ENCODE assay signal across 1 cellular context in the genomic region with DNA sequence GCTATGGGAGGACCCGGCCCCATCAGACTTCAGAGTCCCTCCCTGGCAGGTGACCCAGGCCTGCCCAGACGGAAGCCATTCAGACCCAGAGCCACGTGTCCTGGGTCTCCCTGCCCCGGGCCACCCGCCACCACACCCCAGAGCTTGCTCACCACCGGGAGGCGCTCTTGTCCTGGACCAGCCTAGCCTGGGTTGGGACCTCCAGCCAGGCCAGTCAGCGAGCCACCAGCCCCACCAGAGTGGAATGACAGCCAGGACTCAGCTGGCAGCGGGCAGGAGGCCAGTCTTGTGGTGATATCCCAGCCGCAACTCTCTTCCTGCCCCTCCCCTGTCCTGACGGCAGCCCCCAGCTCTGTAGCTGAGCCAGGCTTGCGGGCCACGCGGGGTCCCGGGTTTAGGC.
TF ChIP-seq lines count a peak whose summit lies in the region.

No MANE protein-coding gene starts in this region.

TF ChIP-seq in K562, 482 proteins besides CTCF, POLR2A, EP300 and RAD21 (continues in another document):
- TF ChIP-seq, protein P1, sequence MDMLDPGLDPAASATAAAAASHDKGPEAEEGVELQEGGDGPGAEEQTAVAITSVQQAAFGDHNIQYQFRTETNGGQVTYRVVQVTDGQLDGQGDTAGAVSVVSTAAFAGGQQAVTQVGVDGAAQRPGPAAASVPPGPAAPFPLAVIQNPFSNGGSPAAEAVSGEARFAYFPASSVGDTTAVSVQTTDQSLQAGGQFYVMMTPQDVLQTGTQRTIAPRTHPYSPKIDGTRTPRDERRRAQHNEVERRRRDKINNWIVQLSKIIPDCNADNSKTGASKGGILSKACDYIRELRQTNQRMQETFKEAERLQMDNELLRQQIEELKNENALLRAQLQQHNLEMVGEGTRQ (CRISPR knock-in tag; IDR thresholded peaks at IDR 0.05): no peak
- TF ChIP-seq PHF8 (IDR thresholded peaks at IDR 0.05; ENCODE audit: borderline replicate concordance, low read length) (no peak), STAT5A (IDR thresholded peaks at IDR 0.05; ENCODE audit: borderline replicate concordance, low read length) (no peak), THRAP3 (IDR thresholded peaks at IDR 0.05; ENCODE audit: borderline replicate concordance) (no peak), SIN3A (IDR thresholded peaks at IDR 0.05; ENCODE audit: borderline replicate concordance in 2 of 2, control insufficient read depth in 1 of 2, low read depth in 2 of 2, low read length in 2 of 2) (no peak), CHD1 (IDR thresholded peaks at IDR 0.05; ENCODE audit: low read length) (no peak), SMAD4 (CRISPR knock-in tag; conservative IDR thresholded peaks at IDR 0.05) (no peak), ETS2 (tag; IDR thresholded peaks at IDR 0.05; ENCODE audit: borderline replicate concordance, poor library complexity, severe bottlenecking) (no peak), CBFA2T3 (IDR thresholded peaks at IDR 0.05) (no peak), PURB (CRISPR knock-in tag; IDR thresholded peaks at IDR 0.05; ENCODE audit: low read depth) (no peak), L3MBTL2 (IDR thresholded peaks at IDR 0.05) (peak; percentile 48), ARID1B (IDR thresholded peaks at IDR 0.05) (no peak), GABPB2 (CRISPR knock-in tag; conservative IDR thresholded peaks at IDR 0.05) (no peak), ZNF347 (CRISPR knock-in tag; IDR thresholded peaks at IDR 0.05; ENCODE audit: low read depth) (no peak), RBM17 (IDR thresholded peaks at IDR 0.05; ENCODE audit: borderline replicate concordance, low read depth, low read length) (no peak), KLF16 (IDR thresholded peaks at IDR 0.05) (no peak), ZFPM2 (CRISPR knock-in tag; IDR thresholded peaks at IDR 0.05) (no peak), MYC (IDR thresholded peaks at IDR 0.05; ENCODE audit: low read depth, low read length) (peak; percentile 74), MYC (CRISPR knock-in tag; IDR thresholded peaks at IDR 0.05; ENCODE audit: borderline replicate concordance, low read depth) (no peak), ZNF124 (CRISPR knock-in tag; IDR thresholded peaks at IDR 0.05) (no peak), LARP7 (IDR thresholded peaks at IDR 0.05) (no peak), ZNF830 (CRISPR knock-in tag; IDR thresholded peaks at IDR 0.05) (no peak), TRIM24 (IDR thresholded peaks at IDR 0.05) (no peak), ZFX (CRISPR knock-in tag; IDR thresholded peaks at IDR 0.05) (no peak), NFE2L1 (tag; IDR thresholded peaks at IDR 0.05; ENCODE audit: borderline replicate concordance, low read depth) (no peak), SRF (CRISPR knock-in tag; IDR thresholded peaks at IDR 0.05) (no peak), MTF1 (CRISPR knock-in tag; IDR thresholded peaks at IDR 0.05; ENCODE audit: borderline replicate concordance) (no peak), ZKSCAN1 (IDR thresholded peaks at IDR 0.05; ENCODE audit: low read depth, low read length) (no peak), EGR1 (conservative IDR thresholded peaks at IDR 0.05) (no peak), ILF3 (IDR thresholded peaks at IDR 0.05; ENCODE audit: borderline replicate concordance) (no peak), WHSC1 (IDR thresholded peaks at IDR 0.05; ENCODE audit: low read length) (no peak), MTA3 (IDR thresholded peaks at IDR 0.05; ENCODE audit: borderline replicate concordance) (no peak), ZBTB7A (IDR thresholded peaks at IDR 0.05; ENCODE audit: borderline replicate concordance, control insufficient read depth, low read depth, low read length) (peak; percentile 56; the same call in 1 of the 2 replicates), MEIS2 (IDR thresholded peaks at IDR 0.05; ENCODE audit: partially characterized antibody) (no peak), TBP (optimal IDR thresholded peaks at IDR 0.05; ENCODE audit: low read depth, low read length) (no peak), CBX2 (IDR thresholded peaks at IDR 0.05; ENCODE audit: insufficient read depth, low read length, poor library complexity, severe bottlenecking) (no peak), ZFP36 (IDR thresholded peaks at IDR 0.05; ENCODE audit: low read depth, low read length, partially characterized antibody) (no peak), NR3C1 (CRISPR knock-in tag; IDR thresholded peaks at IDR 0.05) (no peak), TCFL5 (CRISPR knock-in tag; conservative IDR thresholded peaks at IDR 0.05) (no peak), NELFE (IDR thresholded peaks at IDR 0.05; ENCODE audit: insufficient read depth, insufficient read length) (no peak), ZNF561 (CRISPR knock-in tag; conservative IDR thresholded peaks at IDR 0.05) (no peak)
- TF ChIP-seq, protein P2, sequence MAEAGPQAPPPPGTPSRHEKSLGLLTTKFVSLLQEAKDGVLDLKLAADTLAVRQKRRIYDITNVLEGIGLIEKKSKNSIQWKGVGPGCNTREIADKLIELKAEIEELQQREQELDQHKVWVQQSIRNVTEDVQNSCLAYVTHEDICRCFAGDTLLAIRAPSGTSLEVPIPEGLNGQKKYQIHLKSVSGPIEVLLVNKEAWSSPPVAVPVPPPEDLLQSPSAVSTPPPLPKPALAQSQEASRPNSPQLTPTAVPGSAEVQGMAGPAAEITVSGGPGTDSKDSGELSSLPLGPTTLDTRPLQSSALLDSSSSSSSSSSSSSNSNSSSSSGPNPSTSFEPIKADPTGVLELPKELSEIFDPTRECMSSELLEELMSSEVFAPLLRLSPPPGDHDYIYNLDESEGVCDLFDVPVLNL (CRISPR knock-in tag; IDR thresholded peaks at IDR 0.05; ENCODE audit: low read depth): no peak
- TF ChIP-seq, protein P3, sequence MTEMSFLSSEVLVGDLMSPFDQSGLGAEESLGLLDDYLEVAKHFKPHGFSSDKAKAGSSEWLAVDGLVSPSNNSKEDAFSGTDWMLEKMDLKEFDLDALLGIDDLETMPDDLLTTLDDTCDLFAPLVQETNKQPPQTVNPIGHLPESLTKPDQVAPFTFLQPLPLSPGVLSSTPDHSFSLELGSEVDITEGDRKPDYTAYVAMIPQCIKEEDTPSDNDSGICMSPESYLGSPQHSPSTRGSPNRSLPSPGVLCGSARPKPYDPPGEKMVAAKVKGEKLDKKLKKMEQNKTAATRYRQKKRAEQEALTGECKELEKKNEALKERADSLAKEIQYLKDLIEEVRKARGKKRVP (CRISPR knock-in tag; IDR thresholded peaks at IDR 0.05): no peak
- TF ChIP-seq, protein P4, sequence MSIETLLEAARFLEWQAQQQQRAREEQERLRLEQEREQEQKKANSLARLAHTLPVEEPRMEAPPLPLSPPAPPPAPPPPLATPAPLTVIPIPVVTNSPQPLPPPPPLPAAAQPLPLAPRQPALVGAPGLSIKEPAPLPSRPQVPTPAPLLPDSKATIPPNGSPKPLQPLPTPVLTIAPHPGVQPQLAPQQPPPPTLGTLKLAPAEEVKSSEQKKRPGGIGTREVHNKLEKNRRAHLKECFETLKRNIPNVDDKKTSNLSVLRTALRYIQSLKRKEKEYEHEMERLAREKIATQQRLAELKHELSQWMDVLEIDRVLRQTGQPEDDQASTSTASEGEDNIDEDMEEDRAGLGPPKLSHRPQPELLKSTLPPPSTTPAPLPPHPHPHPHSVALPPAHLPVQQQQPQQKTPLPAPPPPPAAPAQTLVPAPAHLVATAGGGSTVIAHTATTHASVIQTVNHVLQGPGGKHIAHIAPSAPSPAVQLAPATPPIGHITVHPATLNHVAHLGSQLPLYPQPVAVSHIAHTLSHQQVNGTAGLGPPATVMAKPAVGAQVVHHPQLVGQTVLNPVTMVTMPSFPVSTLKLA (conservative IDR thresholded peaks at IDR 0.05): peak in 1 of 2 experiments; percentile 50; a peak in 1 of 4 replicates
- TF ChIP-seq, protein P5, sequence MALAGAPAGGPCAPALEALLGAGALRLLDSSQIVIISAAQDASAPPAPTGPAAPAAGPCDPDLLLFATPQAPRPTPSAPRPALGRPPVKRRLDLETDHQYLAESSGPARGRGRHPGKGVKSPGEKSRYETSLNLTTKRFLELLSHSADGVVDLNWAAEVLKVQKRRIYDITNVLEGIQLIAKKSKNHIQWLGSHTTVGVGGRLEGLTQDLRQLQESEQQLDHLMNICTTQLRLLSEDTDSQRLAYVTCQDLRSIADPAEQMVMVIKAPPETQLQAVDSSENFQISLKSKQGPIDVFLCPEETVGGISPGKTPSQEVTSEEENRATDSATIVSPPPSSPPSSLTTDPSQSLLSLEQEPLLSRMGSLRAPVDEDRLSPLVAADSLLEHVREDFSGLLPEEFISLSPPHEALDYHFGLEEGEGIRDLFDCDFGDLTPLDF (CRISPR knock-in tag; IDR thresholded peaks at IDR 0.05): no peak
- TF ChIP-seq, protein P6, sequence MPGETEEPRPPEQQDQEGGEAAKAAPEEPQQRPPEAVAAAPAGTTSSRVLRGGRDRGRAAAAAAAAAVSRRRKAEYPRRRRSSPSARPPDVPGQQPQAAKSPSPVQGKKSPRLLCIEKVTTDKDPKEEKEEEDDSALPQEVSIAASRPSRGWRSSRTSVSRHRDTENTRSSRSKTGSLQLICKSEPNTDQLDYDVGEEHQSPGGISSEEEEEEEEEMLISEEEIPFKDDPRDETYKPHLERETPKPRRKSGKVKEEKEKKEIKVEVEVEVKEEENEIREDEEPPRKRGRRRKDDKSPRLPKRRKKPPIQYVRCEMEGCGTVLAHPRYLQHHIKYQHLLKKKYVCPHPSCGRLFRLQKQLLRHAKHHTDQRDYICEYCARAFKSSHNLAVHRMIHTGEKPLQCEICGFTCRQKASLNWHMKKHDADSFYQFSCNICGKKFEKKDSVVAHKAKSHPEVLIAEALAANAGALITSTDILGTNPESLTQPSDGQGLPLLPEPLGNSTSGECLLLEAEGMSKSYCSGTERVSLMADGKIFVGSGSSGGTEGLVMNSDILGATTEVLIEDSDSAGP (CRISPR knock-in tag; IDR thresholded peaks at IDR 0.05): no peak
- TF ChIP-seq, protein P7, sequence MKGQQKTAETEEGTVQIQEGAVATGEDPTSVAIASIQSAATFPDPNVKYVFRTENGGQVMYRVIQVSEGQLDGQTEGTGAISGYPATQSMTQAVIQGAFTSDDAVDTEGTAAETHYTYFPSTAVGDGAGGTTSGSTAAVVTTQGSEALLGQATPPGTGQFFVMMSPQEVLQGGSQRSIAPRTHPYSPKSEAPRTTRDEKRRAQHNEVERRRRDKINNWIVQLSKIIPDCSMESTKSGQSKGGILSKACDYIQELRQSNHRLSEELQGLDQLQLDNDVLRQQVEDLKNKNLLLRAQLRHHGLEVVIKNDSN (CRISPR knock-in tag; IDR thresholded peaks at IDR 0.05): peak; percentile 57; the same call in 1 of the 2 replicates
- TF ChIP-seq, protein P8, sequence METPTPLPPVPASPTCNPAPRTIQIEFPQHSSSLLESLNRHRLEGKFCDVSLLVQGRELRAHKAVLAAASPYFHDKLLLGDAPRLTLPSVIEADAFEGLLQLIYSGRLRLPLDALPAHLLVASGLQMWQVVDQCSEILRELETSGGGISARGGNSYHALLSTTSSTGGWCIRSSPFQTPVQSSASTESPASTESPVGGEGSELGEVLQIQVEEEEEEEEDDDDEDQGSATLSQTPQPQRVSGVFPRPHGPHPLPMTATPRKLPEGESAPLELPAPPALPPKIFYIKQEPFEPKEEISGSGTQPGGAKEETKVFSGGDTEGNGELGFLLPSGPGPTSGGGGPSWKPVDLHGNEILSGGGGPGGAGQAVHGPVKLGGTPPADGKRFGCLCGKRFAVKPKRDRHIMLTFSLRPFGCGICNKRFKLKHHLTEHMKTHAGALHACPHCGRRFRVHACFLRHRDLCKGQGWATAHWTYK (CRISPR knock-in tag; IDR thresholded peaks at IDR 0.05): no peak
- TF ChIP-seq, protein P9, sequence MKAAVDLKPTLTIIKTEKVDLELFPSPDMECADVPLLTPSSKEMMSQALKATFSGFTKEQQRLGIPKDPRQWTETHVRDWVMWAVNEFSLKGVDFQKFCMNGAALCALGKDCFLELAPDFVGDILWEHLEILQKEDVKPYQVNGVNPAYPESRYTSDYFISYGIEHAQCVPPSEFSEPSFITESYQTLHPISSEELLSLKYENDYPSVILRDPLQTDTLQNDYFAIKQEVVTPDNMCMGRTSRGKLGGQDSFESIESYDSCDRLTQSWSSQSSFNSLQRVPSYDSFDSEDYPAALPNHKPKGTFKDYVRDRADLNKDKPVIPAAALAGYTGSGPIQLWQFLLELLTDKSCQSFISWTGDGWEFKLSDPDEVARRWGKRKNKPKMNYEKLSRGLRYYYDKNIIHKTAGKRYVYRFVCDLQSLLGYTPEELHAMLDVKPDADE (conservative IDR thresholded peaks at IDR 0.05; ENCODE audit: control insufficient read depth, low read depth, low read length): no peak
- TF ChIP-seq, protein P10, sequence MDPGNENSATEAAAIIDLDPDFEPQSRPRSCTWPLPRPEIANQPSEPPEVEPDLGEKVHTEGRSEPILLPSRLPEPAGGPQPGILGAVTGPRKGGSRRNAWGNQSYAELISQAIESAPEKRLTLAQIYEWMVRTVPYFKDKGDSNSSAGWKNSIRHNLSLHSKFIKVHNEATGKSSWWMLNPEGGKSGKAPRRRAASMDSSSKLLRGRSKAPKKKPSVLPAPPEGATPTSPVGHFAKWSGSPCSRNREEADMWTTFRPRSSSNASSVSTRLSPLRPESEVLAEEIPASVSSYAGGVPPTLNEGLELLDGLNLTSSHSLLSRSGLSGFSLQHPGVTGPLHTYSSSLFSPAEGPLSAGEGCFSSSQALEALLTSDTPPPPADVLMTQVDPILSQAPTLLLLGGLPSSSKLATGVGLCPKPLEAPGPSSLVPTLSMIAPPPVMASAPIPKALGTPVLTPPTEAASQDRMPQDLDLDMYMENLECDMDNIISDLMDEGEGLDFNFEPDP (CRISPR knock-in tag; IDR thresholded peaks at IDR 0.05): no peak
- TF ChIP-seq, protein P11, sequence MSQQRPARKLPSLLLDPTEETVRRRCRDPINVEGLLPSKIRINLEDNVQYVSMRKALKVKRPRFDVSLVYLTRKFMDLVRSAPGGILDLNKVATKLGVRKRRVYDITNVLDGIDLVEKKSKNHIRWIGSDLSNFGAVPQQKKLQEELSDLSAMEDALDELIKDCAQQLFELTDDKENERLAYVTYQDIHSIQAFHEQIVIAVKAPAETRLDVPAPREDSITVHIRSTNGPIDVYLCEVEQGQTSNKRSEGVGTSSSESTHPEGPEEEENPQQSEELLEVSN (IDR thresholded peaks at IDR 0.05; ENCODE audit: borderline replicate concordance in 1 of 2, extremely low read depth in 1 of 2, insufficient read depth in 1 of 2, insufficient read length in 1 of 2, low read depth in 1 of 2, low read length in 1 of 2, poor library complexity in 1 of 2, severe bottlenecking in 1 of 2): peak in 1 of 2 experiments; percentile 40
